Comparison of ENCODE assay signal across 1 cellular context in genomic region chr22:37999640-38000272, GRCh38.
TF ChIP-seq lines count a peak whose summit lies in the region.

No MANE protein-coding gene starts in this region.

TF ChIP-seq in WTC11, 78 proteins besides CTCF, POLR2A, EP300 and RAD21 (continued from another document):
- no peak for TF ChIP-seq AFF4 (CRISPR knock-in tag; IDR thresholded peaks at IDR 0.05; ENCODE audit: borderline replicate concordance)
